Comparison of ENCODE assay signal across 8 cellular contexts in the genomic region with DNA sequence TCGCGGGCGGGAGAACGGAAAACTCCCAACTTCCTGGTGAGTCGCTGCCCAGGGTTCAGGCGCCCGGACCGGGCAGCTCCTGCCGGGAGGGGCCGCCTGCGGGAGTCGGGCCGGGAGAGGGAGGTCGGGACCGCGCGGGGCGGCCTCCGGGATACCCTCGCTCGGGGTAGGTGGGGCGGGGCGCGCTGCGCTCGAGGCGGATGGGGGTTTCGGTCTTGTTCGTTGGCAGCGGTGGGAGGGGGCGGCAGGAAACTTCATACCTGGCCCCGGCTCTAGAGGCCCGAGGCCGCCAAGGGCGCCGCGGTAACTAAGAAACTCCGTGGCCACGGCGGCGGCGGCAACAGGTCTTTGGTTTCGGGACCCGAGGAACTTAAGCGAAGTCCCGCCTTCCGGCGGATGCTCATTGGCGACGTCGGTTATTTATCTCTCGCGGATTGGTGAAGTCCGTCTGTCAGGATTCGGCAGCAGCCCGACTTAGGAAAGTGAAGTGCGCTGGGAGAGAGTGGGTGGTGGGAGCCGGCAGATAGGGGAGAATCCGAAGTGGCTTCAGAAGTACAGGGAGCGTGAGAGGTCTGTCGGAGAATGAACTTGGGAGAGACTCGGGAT. TPM values are rescaled to one million over a fixed set of nuclear protein-coding genes. Genes with fewer than 3 reads are reported as not detected.
DNase-seq lines count a peak whose midpoint lies in the region; ATAC-seq and TF ChIP-seq lines count a peak whose summit lies in the region.

No MANE protein-coding gene starts in this region.

- no peaks in the 10 kb centered on the region for H3K9me3 ChIP-seq in BLaER1
- no peaks in the 10 kb centered on the region for H3K9me3 ChIP-seq in left lung

- H3K4me3 ChIP-seq in BLaER1 (peak overlapping the region; percentile 98), left lung (peak overlapping the region; percentile 69 to 71)

- DNase-seq in NCI-H526 (lab: John Stamatoyannopoulos, UW) = peak; percentile 83 to 87
- DNase-seq in activated CD4-positive, alpha-beta T cell treated with anti-CD3 and anti-CD28 coated beads, Interleukin-2, amount 50 U/mL, for 24 hours (ENCODE audit: low read depth in 1 of 2, low spot score in 1 of 2) = peak; percentile 55 to 79
- peak; percentile 93 to 94 for DNase-seq in left lung
- peak; percentile 82 to 85 for DNase-seq in stimulated activated CD4-positive, alpha-beta T cell treated with anti-CD3 and anti-CD28 coated beads, Interleukin-2, amount 100 ng/mL, for 24 hours

- H4K20me1 ChIP-seq in BLaER1 = no peaks in the 10 kb centered on the region; the same call in 1 of the 2 replicates

- H3K27ac ChIP-seq in BLaER1 (peak overlapping the region; percentile 88), left lung (peak overlapping the region; percentile 94 to 100)

- peaks cover 17% of the 10 kb centered on the region for H3K36me3 Mint-ChIP-seq in dendritic cell treated with granulocyte-macrophage colony-stimulating factor and Interleukin-4, amounts not matched to agents 40 ng/mL and 50 ng/mL, for 4 days (ENCODE audit: low read depth)

- H3K9ac ChIP-seq in BLaER1 = peak overlapping the region; percentile 89

- ATAC-seq in GM19351 (IDR thresholded peaks at IDR 0.05; ENCODE audit: unreplicated experiment) = peak; percentile 42
- peak; percentile 34 for ATAC-seq in HG03520 (IDR thresholded peaks at IDR 0.05; ENCODE audit: unreplicated experiment)
- peak; percentile 71 for ATAC-seq in left lung

- intact Hi-C loops in dendritic cell treated with granulocyte-macrophage colony-stimulating factor and Interleukin-4, amounts not matched to agents 40 ng/mL and 50 ng/mL, for 4 days (cut with micrococcal nuclease) = loop anchor here (5.0 to 10.0 kb wide), 3 partner anchors 75 to 307 kb away; a partner anchor contains a TSS
- intact Hi-C loops in left lung (cut with DNase I) = no loop called here

- TF ChIP-seq CTCF in left lung (IDR thresholded peaks at IDR 0.05) = no peak

- H3K4me2 ChIP-seq in BLaER1 = peak overlapping the region; percentile 95

- H3K4me3 Mint-ChIP-seq in dendritic cell treated with granulocyte-macrophage colony-stimulating factor and Interleukin-4, amounts not matched to agents 40 ng/mL and 50 ng/mL, for 4 days = peak overlapping the region; percentile 93

- H3K36me3 ChIP-seq in BLaER1 = no peaks in the 10 kb centered on the region
- H3K36me3 ChIP-seq in left lung = no peaks in the 10 kb centered on the region

- H3K27me3 ChIP-seq in BLaER1 (no peaks in the 10 kb centered on the region), left lung (no peaks in the 10 kb centered on the region)

- H3K9me3 Mint-ChIP-seq in dendritic cell treated with granulocyte-macrophage colony-stimulating factor and Interleukin-4, amounts not matched to agents 40 ng/mL and 50 ng/mL, for 4 days = no peaks in the 10 kb centered on the region

- no peaks in the 10 kb centered on the region for H3K27me3 Mint-ChIP-seq in dendritic cell treated with granulocyte-macrophage colony-stimulating factor and Interleukin-4, amounts not matched to agents 40 ng/mL and 50 ng/mL, for 4 days

- H3K27ac Mint-ChIP-seq in dendritic cell treated with granulocyte-macrophage colony-stimulating factor and Interleukin-4, amounts not matched to agents 40 ng/mL and 50 ng/mL, for 4 days = peak overlapping the region; percentile 93

- H3K4me1 ChIP-seq in BLaER1 = peaks cover 28% of the 10 kb centered on the region
- peaks cover 9 to 36% of the 10 kb centered on the region in 2 donors for H3K4me1 ChIP-seq in left lung

- peaks cover 49% of the 10 kb centered on the region for H3K4me1 Mint-ChIP-seq in dendritic cell treated with granulocyte-macrophage colony-stimulating factor and Interleukin-4, amounts not matched to agents 40 ng/mL and 50 ng/mL, for 4 days (ENCODE audit: low read depth)

RNA-seq across cellular contexts. Expression of a gene that starts 0.5 kb away (rescaled TPM):
- total RNA-seq in left lung = 100 to 1,000 TPM in 1 of 2 donors, 10 to 100 TPM in 1; 82.6 to 102 TPM

Comparison
In these comparisons a context has a peak if more than half of its experiments do, and no peak if none do; other contexts are left out.
1. Peak in every context shown above with its lines: DNase-seq, ATAC-seq, H3K4me3 ChIP-seq and H3K27ac ChIP-seq.